26 cellular contexts compared by ENCODE assay signal in the genomic region with DNA sequence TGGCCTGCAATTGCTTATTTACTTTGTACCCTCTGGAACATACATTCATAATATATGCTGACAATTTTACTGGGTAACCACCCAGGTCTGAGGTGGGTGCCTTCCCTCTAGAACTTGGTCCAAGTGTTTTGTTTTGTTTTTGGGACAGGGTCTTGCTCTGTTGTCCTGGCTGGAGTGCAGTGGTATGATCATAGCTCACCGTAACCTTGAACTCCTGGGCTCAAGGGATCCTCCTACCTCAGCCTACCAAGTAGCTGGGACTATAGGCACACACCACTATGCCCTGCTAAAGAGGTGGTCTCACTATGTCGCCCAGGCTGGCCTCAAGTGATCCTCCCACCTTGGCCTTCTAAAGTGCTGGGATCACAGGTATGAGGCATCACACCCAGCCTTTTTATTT.
"Had no signal": no experiment of that assay in that cellular context is flagged by ENCODE, and none has a peak within 500 bp of the region (broad histone marks: within the 10 kb centered on the region; RNA-seq: fewer than 3 reads in every experiment).

No MANE protein-coding gene starts in this region.

- H3K4me3 ChIP-seq: ascending aorta, lung, psoas muscle, testis had no signal

- FAIRE-seq: bronchial epithelial cell, frontal cortex, keratinocyte, small intestine, TTC549 had no signal

- H3K4me3 Mint-ChIP-seq: activated CD4-positive, alpha-beta memory T cell treated with anti-CD3 and anti-CD28 coated beads, Interleukin-2, amount 10 ng/mL, durations not matched to agents 7 days and 5 days; activated CD4-positive, alpha-beta T cell treated with anti-CD3 and anti-CD28 coated beads for 36 hours; activated CD8-positive, alpha-beta memory T cell treated with anti-CD3 and anti-CD28 coated beads, Interleukin-2, amount 10 ng/mL, durations not matched to agents 7 days and 5 days; activated naive CD4-positive, alpha-beta T cell treated with anti-CD3 and anti-CD28 coated beads for 36 hours; activated T-helper 17 cell treated with anti-CD3 and anti-CD28 coated beads, Interleukin-2, amount 50 U/mL, for 72 hours; natural killer cell treated with Interleukin-12 subunit alpha and Interleukin-12 subunit beta and Interleukin-15 and Interleukin-18, amount 100 ng/mL, for 72 hours; T-helper 2 cell treated with Interferon-gamma antibody and Interleukin-4, amounts not matched to agents 5 μg/mL and 100 μg/mL, for 36 hours; type B pancreatic cell had no signal

- H3K9me3 Mint-ChIP-seq: activated CD4-positive, alpha-beta memory T cell treated with anti-CD3 and anti-CD28 coated beads, Interleukin-2, amount 10 ng/mL, durations not matched to agents 7 days and 5 days; activated naive CD4-positive, alpha-beta T cell treated with anti-CD3 and anti-CD28 coated beads for 36 hours; activated T-helper 17 cell treated with anti-CD3 and anti-CD28 coated beads, Interleukin-2, amount 50 U/mL, for 72 hours; natural killer cell treated with Interleukin-12 subunit alpha and Interleukin-12 subunit beta and Interleukin-15 and Interleukin-18, amount 100 ng/mL, for 72 hours; T-helper 2 cell treated with Interferon-gamma antibody and Interleukin-4, amounts not matched to agents 5 μg/mL and 100 μg/mL, for 36 hours; type B pancreatic cell had no signal

- H3K9me3 ChIP-seq: ascending aorta, psoas muscle, testis had no signal

- H3K27ac Mint-ChIP-seq: activated CD4-positive, alpha-beta memory T cell treated with anti-CD3 and anti-CD28 coated beads, Interleukin-2, amount 10 ng/mL, durations not matched to agents 7 days and 5 days; activated CD8-positive, alpha-beta memory T cell treated with anti-CD3 and anti-CD28 coated beads, Interleukin-2, amount 10 ng/mL, durations not matched to agents 7 days and 5 days; activated naive CD4-positive, alpha-beta T cell treated with anti-CD3 and anti-CD28 coated beads for 36 hours; type B pancreatic cell had no signal

- H3K27ac ChIP-seq: ascending aorta, testis had no signal

- DNase-seq: activated CD4-positive, alpha-beta memory T cell treated with anti-CD3 and anti-CD28 coated beads, Interleukin-2, amount 10 ng/mL, durations not matched to agents 7 days and 5 days; activated CD4-positive, alpha-beta T cell treated with anti-CD3 and anti-CD28 coated beads for 36 hours; activated CD8-positive, alpha-beta memory T cell treated with anti-CD3 and anti-CD28 coated beads, Interleukin-2, amount 10 ng/mL, durations not matched to agents 7 days and 5 days; activated naive CD4-positive, alpha-beta T cell treated with anti-CD3 and anti-CD28 coated beads for 36 hours; activated T-cell treated with anti-CD3 and anti-CD28 coated beads, Interleukin-2, amount 50 U/mL, for 1 hour; cerebellar nuclear complex; effector CD4-positive, alpha-beta T cell; hypothalamus; nucleus accumbens; psoas muscle; small intestine; stimulated activated CD4-positive, alpha-beta T cell treated with anti-CD3 and anti-CD28 coated beads, Interleukin-4, amount 100 ng/mL, for 1 hour; SW 1271; testis had no signal

- H3K27me3 ChIP-seq: ascending aorta, testis had no signal

- H3K27me3 Mint-ChIP-seq: activated CD4-positive, alpha-beta memory T cell treated with anti-CD3 and anti-CD28 coated beads, Interleukin-2, amount 10 ng/mL, durations not matched to agents 7 days and 5 days; activated CD4-positive, alpha-beta T cell treated with anti-CD3 and anti-CD28 coated beads for 36 hours; activated CD8-positive, alpha-beta memory T cell treated with anti-CD3 and anti-CD28 coated beads, Interleukin-2, amount 10 ng/mL, durations not matched to agents 7 days and 5 days; activated T-helper 17 cell treated with anti-CD3 and anti-CD28 coated beads, Interleukin-2, amount 50 U/mL, for 72 hours; natural killer cell treated with Interleukin-12 subunit alpha and Interleukin-12 subunit beta and Interleukin-15 and Interleukin-18, amount 100 ng/mL, for 72 hours; type B pancreatic cell had no signal

- H3K36me3 Mint-ChIP-seq: natural killer cell treated with Interleukin-12 subunit alpha and Interleukin-12 subunit beta and Interleukin-15 and Interleukin-18, amount 100 ng/mL, for 72 hours; type B pancreatic cell had no signal

- ATAC-seq: activated CD4-positive, alpha-beta T cell treated with anti-CD3 and anti-CD28 coated beads for 36 hours; activated CD8-positive, alpha-beta memory T cell treated with anti-CD3 and anti-CD28 coated beads, Interleukin-2, amount 10 ng/mL, durations not matched to agents 7 days and 5 days; activated T-helper 17 cell treated with anti-CD3 and anti-CD28 coated beads, Interleukin-2, amount 50 U/mL, for 72 hours; left lobe of liver; natural killer cell treated with Interleukin-12 subunit alpha and Interleukin-12 subunit beta and Interleukin-15 and Interleukin-18, amount 100 ng/mL, for 72 hours; psoas muscle; right cardiac atrium had no signal
